8 cellular contexts compared by ENCODE assay signal in the genomic region with DNA sequence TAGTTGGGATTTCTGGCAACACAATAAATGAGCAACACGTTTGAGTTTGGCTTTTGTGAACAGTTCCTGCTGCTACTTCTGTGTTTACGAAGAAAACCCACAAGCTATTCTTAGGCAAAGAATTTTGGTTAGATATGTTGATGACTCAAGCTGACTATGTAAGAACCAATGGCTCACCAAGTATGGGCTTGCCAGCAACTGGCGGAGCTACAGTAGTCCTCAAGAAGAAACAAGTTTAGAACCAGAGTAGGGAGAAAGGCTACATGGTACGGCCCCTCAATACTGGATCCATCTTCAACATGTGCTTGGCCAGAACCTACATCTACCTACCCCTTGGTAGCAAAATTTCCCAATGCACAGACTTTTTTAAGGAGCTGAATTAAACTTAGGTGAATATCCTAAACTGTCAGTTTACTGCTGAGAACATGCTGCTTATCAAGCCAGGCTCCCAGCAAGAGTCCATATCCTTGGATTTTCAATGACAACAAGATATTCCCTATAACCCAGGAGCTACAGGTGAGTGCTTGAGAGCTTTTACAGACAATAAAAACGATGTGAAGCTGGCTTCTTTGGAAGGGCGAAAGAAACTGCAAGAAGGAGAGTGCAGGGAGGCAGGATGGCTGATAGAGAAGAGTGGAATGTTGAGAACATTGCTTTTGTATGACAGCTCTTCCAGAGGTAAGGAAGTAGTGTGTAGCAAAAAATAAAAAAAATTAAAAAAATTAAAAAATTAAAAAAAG.
A peak's percentile ranks its signal among the peaks of the same experiment; 100 is the strongest.
DNase-seq lines count a peak whose midpoint lies in the region; ATAC-seq and TF ChIP-seq lines count a peak whose summit lies in the region.

No MANE protein-coding gene starts in this region.

- H2AFZ ChIP-seq in KMS-11 (ENCODE audit: low read depth) = no peak overlapping the region

- H3K79me2 ChIP-seq in KMS-11 (ENCODE audit: insufficient read depth, low read depth) = no peaks in the 10 kb centered on the region

- no peak overlapping the region for H3K27ac Mint-ChIP-seq in endothelial cell (ENCODE audit: unreplicated experiment)

- H3K4me2 ChIP-seq in KMS-11 = peak overlapping the region; percentile 37; the same call in 1 of the 2 replicates

- peak; percentile 92 for DNase-seq in EL
- DNase-seq in brain microvascular endothelial cell = peak; percentile 94
- DNase-seq in lung microvascular endothelial cell (ENCODE audit: low read depth in 2 of 2) = peak; percentile 4 to 95
- no peak for DNase-seq in NCI-H1417 treated with DMSO at 0.1 percent for 48 hours (lab: John Stamatoyannopoulos, UW)
- DNase-seq in endothelial cell (ENCODE audit: low spot score) = no peak

- H3K4me1 Mint-ChIP-seq in endothelial cell (ENCODE audit: unreplicated experiment) = peaks cover 15% of the 10 kb centered on the region

- no peak overlapping the region for H3K4me3 Mint-ChIP-seq in endothelial cell (ENCODE audit: unreplicated experiment)

- H3K27me3 Mint-ChIP-seq in endothelial cell (ENCODE audit: unreplicated experiment) = peaks cover 2% of the 10 kb centered on the region

- ATAC-seq in GM21528 (IDR thresholded peaks at IDR 0.05; ENCODE audit: low FRiP score, unreplicated experiment) = peak; percentile 72
- ATAC-seq in GM19395 (IDR thresholded peaks at IDR 0.05; ENCODE audit: unreplicated experiment) = no peak

- no peaks in the 10 kb centered on the region for H3K36me3 ChIP-seq in KMS-11 (ENCODE audit: insufficient read depth)
- H3K36me3 ChIP-seq in brain microvascular endothelial cell (replicated peaks) = no peaks in the 10 kb centered on the region

- H3K9me3 Mint-ChIP-seq in endothelial cell (ENCODE audit: unreplicated experiment) = no peaks in the 10 kb centered on the region

- H3K27ac ChIP-seq in KMS-11 (no peak overlapping the region), brain microvascular endothelial cell (peak overlapping the region; percentile 70)

- H3K4me1 ChIP-seq in KMS-11 (ENCODE audit: low read depth, poor library complexity, severe bottlenecking) = peaks cover 36% of the 10 kb centered on the region

- no peaks in the 10 kb centered on the region for H4K20me1 ChIP-seq in KMS-11 (ENCODE audit: insufficient read depth)

- H3K36me3 Mint-ChIP-seq in endothelial cell (ENCODE audit: low read depth, unreplicated experiment) = no peaks in the 10 kb centered on the region

- no peak overlapping the region for H3K9ac ChIP-seq in KMS-11

- TF ChIP-seq CTCF in KMS-11 (conservative IDR thresholded peaks at IDR 0.05; ENCODE audit: low read depth, low read length) (no peak), brain microvascular endothelial cell (IDR thresholded peaks at IDR 0.05; ENCODE audit: low read depth, low read length, missing control alignments) (no peak), endothelial cell (IDR thresholded peaks at IDR 0.05; ENCODE audit: unreplicated experiment) (no peak)

- no peak overlapping the region for H3K4me3 ChIP-seq in KMS-11 (IDR thresholded peaks at IDR 0.05; ENCODE audit: insufficient read depth, low read depth, low read length)
- H3K4me3 ChIP-seq in brain microvascular endothelial cell (ENCODE audit: low read depth, low read length) = no peak overlapping the region

- H3K27me3 ChIP-seq in KMS-11 (ENCODE audit: insufficient read depth, low read depth) = no peaks in the 10 kb centered on the region
- H3K27me3 ChIP-seq in brain microvascular endothelial cell (replicated peaks) = no peaks in the 10 kb centered on the region

- in situ Hi-C loops in brain microvascular endothelial cell (cut with HindIII; ENCODE audit: low pct_ligation_motif_present, low sequenced_read_pairs) = no loop called here

Comparison
In these comparisons a context has a peak if more than half of its experiments do, and no peak if none do; other contexts are left out.
1. DNase-seq: peak in EL (single experiment), brain microvascular endothelial cell (single experiment) and lung microvascular endothelial cell (2 of 2); none in NCI-H1417 treated with DMSO at 0.1 percent for 48 hours (single experiment) and endothelial cell (single experiment).